Comparison of ENCODE assay signal across 15 cellular contexts in genomic region chr18:63562284-63562683, GRCh38. TPM values are rescaled to one million over a fixed set of nuclear protein-coding genes. Genes with fewer than 3 reads are reported as not detected.
DNase-seq lines count a peak whose midpoint lies in the region; ATAC-seq and TF ChIP-seq lines count a peak whose summit lies in the region.
"Had no signal": no experiment of that assay in that cellular context is flagged by ENCODE, and none has a peak within 500 bp of the region (broad histone marks: within the 10 kb centered on the region; RNA-seq: fewer than 3 reads in every experiment).

No MANE protein-coding gene starts in this region.

- H3K36me3 ChIP-seq in tibial nerve, result no peaks in the 10 kb centered on the region

- H3K9me3 ChIP-seq in tibial nerve, result no peaks in the 10 kb centered on the region

- ATAC-seq in GM18502 (IDR thresholded peaks at IDR 0.05; ENCODE audit: poor library complexity, unreplicated experiment) (peak; percentile 90), HG02938 (IDR thresholded peaks at IDR 0.05; ENCODE audit: unreplicated experiment) (peak; percentile 84), foreskin keratinocyte (no peak)
- ATAC-seq: stimulated activated naive B cell treated with anti-CD40 and anti-IgM and Interleukin-4, amounts not matched to agents 10 μg/mL and 1 μg/mL and 100 μg/mL, for 72 hours had no signal

- H3K27me3 ChIP-seq in tibial nerve (no peaks in the 10 kb centered on the region), foreskin keratinocyte (no peaks in the 10 kb centered on the region)

- WGBS in tibial nerve, 2 donors, result 85 to 91% methylated on average over 4 of the region's 4 CpGs

- no peak for TF ChIP-seq CTCF in GM20000 (IDR thresholded peaks at IDR 0.05; ENCODE audit: extremely low read depth, missing control alignments)
- no peak for TF ChIP-seq CTCF in tibial nerve (IDR thresholded peaks at IDR 0.05)
- TF ChIP-seq CTCF in foreskin keratinocyte (conservative IDR thresholded peaks at IDR 0.05), result no peak

- H3K4me1 ChIP-seq in tibial nerve (no peaks in the 10 kb centered on the region), foreskin keratinocyte (no peaks in the 10 kb centered on the region)
- H3K4me1 ChIP-seq: parathyroid adenoma had no signal

- H3K4me3 ChIP-seq in tibial nerve, result no peak overlapping the region

- H3K27ac ChIP-seq in tibial nerve (no peak overlapping the region), foreskin keratinocyte (no peak overlapping the region)
- H3K27ac ChIP-seq: parathyroid adenoma had no signal

- DNase-seq in GM20000 (ENCODE audit: low spot score) (peak; percentile 23), MV-4-11 (lab: John Stamatoyannopoulos, UW) (peak; percentile 78), tibial nerve (ENCODE audit: low spot score in 2 of 2) (no peak), foreskin keratinocyte (no peak), NCI-H1417 treated with DMSO at 0.1 percent for 48 hours (lab: John Stamatoyannopoulos, UW) (no peak), SKM-1 treated with dmso at 0.1 percent for 144 hours (lab: John Stamatoyannopoulos, UW; ENCODE audit: unreplicated experiment) (no peak)
- DNase-seq: activated naive CD8-positive, alpha-beta T cell treated with anti-CD3 and anti-CD28 coated beads, Interleukin-2, amount 10 ng/mL, durations not matched to agents 7 days and 5 days; DND-41; NCI-H2227 treated with DMSO at 0.1 percent for 48 hours; stimulated activated CD4-positive, alpha-beta T cell treated with anti-CD3 and anti-CD28 coated beads, Interleukin-1b, Interleukin-23, amount 100 ng/mL, for 48 hours; stimulated activated naive B cell treated with anti-CD40 and anti-IgM and Interleukin-4, amounts not matched to agents 10 μg/mL and 1 μg/mL and 100 μg/mL, for 72 hours had no signal

- no peak for TF ChIP-seq POLR2A in tibial nerve (IDR thresholded peaks at IDR 0.05)

- TF ChIP-seq EP300 in tibial nerve (IDR thresholded peaks at IDR 0.05), result no peak

RNA-seq across cellular contexts. Expression of gene SERPINB12, which starts 20.1 kb away (rescaled TPM):
- not detected for total RNA-seq in tibial nerve
- 0.07 and 0.10 TPM in 2 replicates for total RNA-seq in foreskin keratinocyte
- polyA plus RNA-seq in foreskin keratinocyte, result 0.03 TPM in 1 of 2 replicates, not detected in the other
- total RNA-seq: activated naive CD8-positive, alpha-beta T cell treated with anti-CD3 and anti-CD28 coated beads, Interleukin-2, amount 10 ng/mL, durations not matched to agents 7 days and 5 days; mesenteric fat pad had no signal

RNA-seq across cellular contexts. Expression of gene SERPINB13, which starts 24.9 kb away (rescaled TPM):
- not detected for total RNA-seq in tibial nerve
- 5.9 and 6.0 TPM in 2 replicates for total RNA-seq in foreskin keratinocyte
- 2.0 and 2.7 TPM in 2 replicates for polyA plus RNA-seq in foreskin keratinocyte
- total RNA-seq: activated naive CD8-positive, alpha-beta T cell treated with anti-CD3 and anti-CD28 coated beads, Interleukin-2, amount 10 ng/mL, durations not matched to agents 7 days and 5 days; mesenteric fat pad had no signal

Comparison
In these comparisons a context has a peak if more than half of its experiments do, and no peak if none do; other contexts are left out.
1. DNase-seq: peak in GM20000 (single experiment) and MV-4-11 (single experiment); none in tibial nerve (0 of 2), foreskin keratinocyte (0 of 2), NCI-H1417 treated with DMSO at 0.1 percent for 48 hours (single experiment) and SKM-1 treated with dmso at 0.1 percent for 144 hours (single experiment).